ENCODE assay signal across 8 cellular contexts in genomic region chr15:29668120-29668602, GRCh38.
DNase-seq lines count a peak whose midpoint lies in the region; ATAC-seq lines count a peak whose summit lies in the region.

No MANE protein-coding gene starts in this region.

- no peak overlapping the region for H2BK120ac ChIP-seq in trophoblast cell (ENCODE audit: insufficient read depth, low read length, poor library complexity)

- no peak overlapping the region for H4K12ac ChIP-seq in trophoblast cell (ENCODE audit: low read depth, low read length)

- no peak overlapping the region for H3K27ac ChIP-seq in trophoblast cell (ENCODE audit: low read depth, low read length)

- no peak overlapping the region for H3K18ac ChIP-seq in trophoblast cell (ENCODE audit: low read length)

- no peaks in the 10 kb centered on the region for H3K4me1 Mint-ChIP-seq in activated T-cell treated with anti-CD3 and anti-CD28 coated beads, Interleukin-2, amount 50 U/mL, for 72 hours (ENCODE audit: low read depth)

- H3K14ac ChIP-seq in trophoblast cell (ENCODE audit: low read length), result no peak overlapping the region

- H2BK5ac ChIP-seq in trophoblast cell (ENCODE audit: low read depth, low read length, poor library complexity), result no peak overlapping the region

- no peaks in the 10 kb centered on the region for H3K79me2 ChIP-seq in trophoblast cell (ENCODE audit: control insufficient read depth, insufficient read depth, low read length, poor library complexity)

- H2BK12ac ChIP-seq in trophoblast cell (ENCODE audit: low read length), result no peak overlapping the region

- H4K8ac ChIP-seq in trophoblast cell (ENCODE audit: low read depth, low read length), result no peak overlapping the region

- no peak overlapping the region for H3K4me2 ChIP-seq in trophoblast cell (ENCODE audit: low read length)

- no peak overlapping the region for H3K4ac ChIP-seq in trophoblast cell (ENCODE audit: low read depth, low read length)

- H3K36me3 ChIP-seq in trophoblast cell (ENCODE audit: control insufficient read depth in 1 of 2, insufficient read depth in 2 of 2, low read length in 2 of 2), result no peaks in the 10 kb centered on the region

- no peak overlapping the region for H2AFZ ChIP-seq in trophoblast cell (ENCODE audit: insufficient read depth, low read length, poor library complexity)

- no peaks in the 10 kb centered on the region for H3K4me1 ChIP-seq in trophoblast cell (ENCODE audit: control insufficient read depth in 1 of 2, insufficient read depth in 2 of 2, low read length in 2 of 2)

- H3K27me3 ChIP-seq in trophoblast cell (ENCODE audit: insufficient read depth, low read length), result no peaks in the 10 kb centered on the region

- H3K27me3 Mint-ChIP-seq in activated T-cell treated with anti-CD3 and anti-CD28 coated beads, Interleukin-2, amount 50 U/mL, for 72 hours (ENCODE audit: low read depth), result peaks cover 5% of the 10 kb centered on the region

- no peak overlapping the region for H3K27ac Mint-ChIP-seq in activated T-cell treated with anti-CD3 and anti-CD28 coated beads, Interleukin-2, amount 50 U/mL, for 72 hours

- no peaks in the 10 kb centered on the region for H3K36me3 Mint-ChIP-seq in activated T-cell treated with anti-CD3 and anti-CD28 coated beads, Interleukin-2, amount 50 U/mL, for 72 hours (ENCODE audit: insufficient read depth in 2 of 2)

- H2AK5ac ChIP-seq in trophoblast cell (ENCODE audit: low read length), result no peak overlapping the region

- no peak overlapping the region for H4K91ac ChIP-seq in trophoblast cell (ENCODE audit: low read depth, low read length)

- no CpG with 5 or more reads among the region's 15 CpGs for WGBS in trophoblast cell (ENCODE audit: extremely low coverage, insufficient coverage, insufficient read length)

- peak; percentile 56 for ATAC-seq in GM21786 (IDR thresholded peaks at IDR 0.05; ENCODE audit: unreplicated experiment)
- peak; percentile 80 to 86 for ATAC-seq in activated T-cell treated with anti-CD3 and anti-CD28 coated beads, Interleukin-2, amount 50 U/mL, for 72 hours (replicated peaks in 1 of 2)
- ATAC-seq in GM21423 (IDR thresholded peaks at IDR 0.05; ENCODE audit: unreplicated experiment), result no peak

- no peaks in the 10 kb centered on the region for H3K9me3 Mint-ChIP-seq in activated T-cell treated with anti-CD3 and anti-CD28 coated beads, Interleukin-2, amount 50 U/mL, for 72 hours

- no peak overlapping the region for H3K4me3 Mint-ChIP-seq in activated T-cell treated with anti-CD3 and anti-CD28 coated beads, Interleukin-2, amount 50 U/mL, for 72 hours

- H3K9ac ChIP-seq in trophoblast cell (ENCODE audit: low read length), result no peak overlapping the region

- no peaks in the 10 kb centered on the region for H3K9me3 ChIP-seq in trophoblast cell (ENCODE audit: insufficient read depth, low read depth, low read length)

- H3K4me3 ChIP-seq in trophoblast cell (ENCODE audit: low read depth, low read length), result no peak overlapping the region

- DNase-seq in COR-L47 (lab: John Stamatoyannopoulos, UW) (peak; percentile 82), NCI-H446 treated with DMSO at 0.1 percent for 48 hours (lab: John Stamatoyannopoulos, UW) (peak; percentile 52), glomerular visceral epithelial cell (ENCODE audit: extremely low spot score) (peak; percentile 91), trophoblast cell (peak; percentile 85 to 89), NCI-H187 (lab: John Stamatoyannopoulos, UW) (no peak)
- peak; percentile 41 to 53 for DNase-seq in activated T-cell treated with anti-CD3 and anti-CD28 coated beads, Interleukin-2, amount 50 U/mL, for 72 hours

- H3K23ac ChIP-seq in trophoblast cell (ENCODE audit: low read length), result no peak overlapping the region

- no peaks in the 10 kb centered on the region for H3K79me1 ChIP-seq in trophoblast cell (ENCODE audit: low read length)

Comparison
In these comparisons a context has a peak if more than half of its experiments do, and no peak if none do; other contexts are left out.
1. DNase-seq: peak in COR-L47 (single experiment), NCI-H446 treated with DMSO at 0.1 percent for 48 hours (single experiment), activated T-cell treated with anti-CD3 and anti-CD28 coated beads, Interleukin-2, amount 50 U/mL, for 72 hours (2 of 2), glomerular visceral epithelial cell (single experiment) and trophoblast cell (2 of 2); none in NCI-H187 (0 of 2).